25 cellular contexts compared by ENCODE assay signal in genomic region chr18:6376433-6377229, GRCh38. TPM values are rescaled to one million over a fixed set of nuclear protein-coding genes. Genes with fewer than 3 reads are reported as not detected.
"Had no signal": no experiment of that assay in that cellular context is flagged by ENCODE, and none has a peak within 500 bp of the region (broad histone marks: within the 10 kb centered on the region; RNA-seq: fewer than 3 reads in every experiment).

No MANE protein-coding gene starts in this region.

- H3K4me3 ChIP-seq: cardiac muscle cell, colonic mucosa, esophagus squamous epithelium, heart right ventricle, lower lobe of right lung, ovary, smooth muscle cell, stomach, testis, tibial artery had no signal

- H3K27ac ChIP-seq: cardiac muscle cell, colonic mucosa, esophagus squamous epithelium, heart right ventricle, lower lobe of right lung, ovary, stomach, testis, tibial artery had no signal

- FAIRE-seq: islet of Langerhans had no signal

- H3K9me3 ChIP-seq: colonic mucosa, lower lobe of right lung, ovary, testis, tibial artery had no signal

- H3K4me2 ChIP-seq: smooth muscle cell had no signal

- ATAC-seq: heart right ventricle; left colon; naive thymus-derived CD8-positive, alpha-beta T cell; sciatic nerve; stimulated activated effector memory CD8-positive, alpha-beta T cell treated with anti-CD3 and anti-CD28 coated beads, Interleukin-12 subunit alpha, Interleukin-12 subunit beta, amount 100 ng/mL, for 72 hours had no signal

- H3K27me3 ChIP-seq: cardiac muscle cell, colonic mucosa, esophagus squamous epithelium, heart right ventricle, ovary, stomach, testis, tibial artery had no signal

- DNase-seq: colonic mucosa; esophagus squamous epithelium; foreskin melanocyte; glutamatergic neuron; heart right ventricle; hippocampal formation; left colon; lower lobe of right lung; naive thymus-derived CD8-positive, alpha-beta T cell; nephron progenitor cell; occipital lobe; ovary; stimulated activated CD4-positive, alpha-beta T cell treated with anti-CD3 and anti-CD28 coated beads, Interleukin-12 subunit alpha, Interleukin-12 subunit beta, amount 100 ng/mL, for 4 hours; stimulated activated CD4-positive, alpha-beta T cell treated with anti-CD3 and anti-CD28 coated beads, Interleukin-1b, Interleukin-23, amount 100 ng/mL, for 48 hours; stimulated activated CD4-positive, alpha-beta T cell treated with anti-CD3 and anti-CD28 coated beads, Interleukin-4, amount 100 ng/mL, for 1 hour; stimulated activated naive CD4-positive, alpha-beta T cell treated with Interleukin-2 at 50 U/mL for 16 hours; stomach; testis; tibial artery had no signal

- H3K4me1 ChIP-seq: colonic mucosa, heart right ventricle, lower lobe of right lung, tibial artery had no signal

- H3K36me3 ChIP-seq: cardiac muscle cell, colonic mucosa, esophagus squamous epithelium, heart right ventricle, lower lobe of right lung, ovary, stomach, tibial artery had no signal

RNA-seq across cellular contexts. Expression of gene L3MBTL4, which starts 38.1 kb away (rescaled TPM):
- total RNA-seq: myocyte had no signal
- polyA plus RNA-seq: smooth muscle cell had no signal
